ENCODE assay signal across 13 cellular contexts in genomic region chr1:91831132-91831930, GRCh38. TPM values are rescaled to one million over a fixed set of nuclear protein-coding genes. Genes with fewer than 3 reads are reported as not detected.
A peak's percentile ranks its signal among the peaks of the same experiment; 100 is the strongest.
DNase-seq lines count a peak whose midpoint lies in the region; ATAC-seq and TF ChIP-seq lines count a peak whose summit lies in the region.
"Had no signal": no experiment of that assay in that cellular context is flagged by ENCODE, and none has a peak within 500 bp of the region (broad histone marks: within the 10 kb centered on the region; RNA-seq: fewer than 3 reads in every experiment).

No MANE protein-coding gene starts in this region.

- no peak for TF ChIP-seq CTCF in choroid plexus epithelial cell (conservative IDR thresholded peaks at IDR 0.05; ENCODE audit: low read depth, low read length)
- TF ChIP-seq CTCF in liver (IDR thresholded peaks at IDR 0.05; ENCODE audit: low read depth, low read length, missing input control): no peak
- no peak for TF ChIP-seq CTCF in spleen (IDR thresholded peaks at IDR 0.05 in 8 of 11, conservative IDR thresholded peaks at IDR 0.05 in 3 of 11)

- no peak overlapping the region for H3K4me3 Mint-ChIP-seq in activated T-helper 17 cell treated with anti-CD3 and anti-CD28 coated beads, Interleukin-2, amount 50 U/mL, for 72 hours
- H3K4me3 Mint-ChIP-seq: activated CD4-positive, alpha-beta T cell treated with anti-CD3 and anti-CD28 coated beads, Interleukin-2, amount 10 ng/mL, durations not matched to agents 24 days and 14 days had no signal

- H3K9ac ChIP-seq in liver (ENCODE audit: low read depth in 1 of 2, low read length in 2 of 2): no peak overlapping the region

- TF ChIP-seq POLR2A in spleen (IDR thresholded peaks at IDR 0.05): no peak

- DNase-seq in NCI-H1105 treated with DMSO at 0.1 percent for 48 hours (lab: John Stamatoyannopoulos, UW) (peak; percentile 7), NCI-H1105 (lab: John Stamatoyannopoulos, UW) (no peak), choroid plexus epithelial cell (ENCODE audit: low read depth) (peak; percentile 73), spleen (no peak)
- DNase-seq: 8988T; activated CD4-positive, alpha-beta T cell treated with anti-CD3 and anti-CD28 coated beads, Interleukin-2, amount 10 ng/mL, durations not matched to agents 24 days and 14 days; foreskin keratinocyte; NCI-H1417 treated with DMSO at 0.1 percent for 48 hours had no signal

- intact Hi-C loops in spleen (cut with DNase I; ENCODE audit: low total_unique reads): no loop called here

- TF ChIP-seq RAD21 in liver (IDR thresholded peaks at IDR 0.05): no peak

- no peaks in the 10 kb centered on the region for H3K36me3 Mint-ChIP-seq in activated T-helper 17 cell treated with anti-CD3 and anti-CD28 coated beads, Interleukin-2, amount 50 U/mL, for 72 hours (ENCODE audit: low read depth)

- no peaks in the 10 kb centered on the region for H3K9me3 Mint-ChIP-seq in activated T-helper 17 cell treated with anti-CD3 and anti-CD28 coated beads, Interleukin-2, amount 50 U/mL, for 72 hours
- H3K9me3 Mint-ChIP-seq: activated CD4-positive, alpha-beta T cell treated with anti-CD3 and anti-CD28 coated beads, Interleukin-2, amount 10 ng/mL, durations not matched to agents 24 days and 14 days had no signal

- no peak overlapping the region for H3K4me3 ChIP-seq in choroid plexus epithelial cell (ENCODE audit: low read depth, low read length)
- no peak overlapping the region for H3K4me3 ChIP-seq in liver (ENCODE audit: low read depth in 1 of 3, low read length in 3 of 3)
- H3K4me3 ChIP-seq in spleen: no peak overlapping the region
- H3K4me3 ChIP-seq: thoracic aorta had no signal

- no peak for ATAC-seq in activated T-helper 17 cell treated with anti-CD3 and anti-CD28 coated beads, Interleukin-2, amount 50 U/mL, for 72 hours (replicated peaks)
- ATAC-seq in GM18517 (IDR thresholded peaks at IDR 0.05; ENCODE audit: unreplicated experiment): no peak
- ATAC-seq in HG02571 (IDR thresholded peaks at IDR 0.05; ENCODE audit: unreplicated experiment): no peak
- ATAC-seq: foreskin keratinocyte had no signal

- H3K4me1 ChIP-seq in liver (ENCODE audit: control insufficient read depth in 4 of 4, insufficient read depth in 4 of 4, low read length in 3 of 4) (peaks cover 11 to 50% (median 36%) of the 10 kb centered on the region in 4 donors), spleen (peaks cover 8 to 61% (median 34%) of the 10 kb centered on the region in 6 donors)

- no peaks in the 10 kb centered on the region for H3K9me3 ChIP-seq in liver (ENCODE audit: control insufficient read depth in 4 of 4, low read length in 3 of 4)
- H3K9me3 ChIP-seq in spleen: no peaks in the 10 kb centered on the region
- H3K9me3 ChIP-seq: thoracic aorta had no signal

- H3K4me1 Mint-ChIP-seq in activated T-helper 17 cell treated with anti-CD3 and anti-CD28 coated beads, Interleukin-2, amount 50 U/mL, for 72 hours: peaks cover 12% of the 10 kb centered on the region

- WGBS in liver: 41% methylated on average over 8 of the region's 8 CpGs
- WGBS in spleen, 5 donors: 66 to 77% (median 71%) methylated on average over 8 of the region's 8 CpGs

- H3K27ac Mint-ChIP-seq in activated T-helper 17 cell treated with anti-CD3 and anti-CD28 coated beads, Interleukin-2, amount 50 U/mL, for 72 hours: no peak overlapping the region
- H3K27ac Mint-ChIP-seq: activated CD4-positive, alpha-beta T cell treated with anti-CD3 and anti-CD28 coated beads, Interleukin-2, amount 10 ng/mL, durations not matched to agents 24 days and 14 days had no signal

- H3K27me3 ChIP-seq in liver (ENCODE audit: control insufficient read depth in 4 of 4, insufficient read depth in 4 of 4, low read length in 3 of 4) (no peaks in the 10 kb centered on the region), spleen (replicated peaks in 1 of 7) (no peaks in the 10 kb centered on the region)
- H3K27me3 ChIP-seq: foreskin keratinocyte had no signal

- no peaks in the 10 kb centered on the region for H3K36me3 ChIP-seq in liver (ENCODE audit: control insufficient read depth in 4 of 4, insufficient read depth in 3 of 4, low read depth in 1 of 4, low read length in 3 of 4)
- no peaks in the 10 kb centered on the region for H3K36me3 ChIP-seq in spleen
- H3K36me3 ChIP-seq: thoracic aorta had no signal

- peak overlapping the region; percentile 23 to 53 for H3K27ac ChIP-seq in liver (ENCODE audit: low read depth in 1 of 2, low read length in 2 of 2)
- H3K27ac ChIP-seq in spleen: peak overlapping the region in 5 of 8 donors; percentile 11 to 68 (median 48)
- H3K27ac ChIP-seq: foreskin keratinocyte had no signal

- no peaks in the 10 kb centered on the region for H3K27me3 Mint-ChIP-seq in activated T-helper 17 cell treated with anti-CD3 and anti-CD28 coated beads, Interleukin-2, amount 50 U/mL, for 72 hours

TF ChIP-seq in liver, 16 proteins besides CTCF, POLR2A, EP300 and RAD21:
- no peak for TF ChIP-seq RXRA (IDR thresholded peaks at IDR 0.05)
- peak in 1 of 2 donors; percentile 28 for TF ChIP-seq HNF4A (conservative IDR thresholded peaks at IDR 0.05)

RNA-seq across cellular contexts. Expression of gene TGFBR3, which starts 54.6 kb away (rescaled TPM):
- total RNA-seq in liver (10 to 100 TPM; 12.3 to 19.3 TPM), spleen (100 to 1,000 TPM; 147 to 254 (median 185) TPM)
- polyA plus RNA-seq in liver (1 to 10 TPM; 6.1 to 7.5 TPM), spleen (10 to 100 TPM in 1 of 3 donors, 1 to 10 TPM in 2; 5.2 to 15.4 (median 8.1) TPM)
- total RNA-seq in activated T-helper 17 cell treated with anti-CD3 and anti-CD28 coated beads, Interleukin-2, amount 50 U/mL, for 72 hours: 1 to 10 TPM; 2.5 to 4.3 TPM

Comparison
In these comparisons a context has a peak if more than half of its experiments do, and no peak if none do; other contexts are left out.
1. DNase-seq: peak in NCI-H1105 treated with DMSO at 0.1 percent for 48 hours (single experiment) and choroid plexus epithelial cell (single experiment); none in NCI-H1105 (single experiment) and spleen (single experiment).
2. RNA of gene TGFBR3, which starts 54.6 kb away (total RNA-seq): 147 to 254 TPM in spleen; 12.3 to 19.3 TPM in liver and 2.5 to 4.3 TPM in activated T-helper 17 cell treated with anti-CD3 and anti-CD28 coated beads, Interleukin-2, amount 50 U/mL, for 72 hours; every median in the first group is over 4 times any median in the second.